ENCODE assay signal across 10 cellular contexts in the genomic region with DNA sequence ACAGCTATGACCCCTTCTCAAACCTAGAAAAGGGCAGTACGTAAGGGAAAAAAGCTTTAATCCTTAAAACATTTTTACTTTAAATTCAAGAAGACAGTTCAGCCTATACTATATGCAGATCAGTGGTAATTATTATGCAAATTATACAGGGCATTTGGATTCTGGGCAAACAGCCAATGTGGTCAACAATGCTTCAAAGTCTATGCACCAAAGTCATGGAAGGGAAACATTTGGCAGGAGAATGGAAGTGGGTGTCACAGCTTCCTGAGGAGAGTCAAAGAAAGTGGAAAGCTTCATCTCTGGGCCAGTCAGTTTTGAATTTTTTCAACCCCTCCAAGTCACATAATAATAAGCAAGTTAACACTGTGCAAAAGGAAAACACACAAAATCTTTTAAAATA.
DNase-seq lines count a peak whose midpoint lies in the region; ATAC-seq, FAIRE-seq and TF ChIP-seq lines count a peak whose summit lies in the region.
"Had no signal": no experiment of that assay in that cellular context is flagged by ENCODE, and none has a peak within 500 bp of the region (broad histone marks: within the 10 kb centered on the region; RNA-seq: fewer than 3 reads in every experiment).

No MANE protein-coding gene starts in this region.

- DNase-seq in DMS79 treated with DMSO at 0.1 percent for 48 hours (lab: John Stamatoyannopoulos, UW), result peak; percentile 43
- peak; percentile 21 for DNase-seq in NAMALWA (ENCODE audit: low spot score)
- peak; percentile 88 for DNase-seq in astrocyte (ENCODE audit: low read depth)
- DNase-seq in left colon, result no peak
- no peak for DNase-seq in nephron progenitor cell
- no peak for DNase-seq in activated CD8-positive, alpha-beta memory T cell treated with anti-CD3 and anti-CD28 coated beads, Interleukin-2, amount 50 U/mL, for 48 hours
- DNase-seq in NK-92 treated with Interleukin-12 subunit alpha and Interleukin-12 subunit beta, amount 100 ng/mL, for 24 hours (lab: John Stamatoyannopoulos, UW), result no peak

- H3K27me3 ChIP-seq in astrocyte (ENCODE audit: insufficient read depth, low read length), result no peaks in the 10 kb centered on the region
- H3K27me3 ChIP-seq: gastroesophageal sphincter, neutrophil had no signal

- no peak overlapping the region for H3K9ac ChIP-seq in astrocyte (ENCODE audit: low read length)

- no peak for TF ChIP-seq CTCF in astrocyte (IDR thresholded peaks at IDR 0.05; ENCODE audit: insufficient read depth, low read depth, low read length)
- TF ChIP-seq CTCF in nephron progenitor cell (IDR thresholded peaks at IDR 0.05), result no peak

- peaks cover 17% of the 10 kb centered on the region for H4K20me1 ChIP-seq in astrocyte (ENCODE audit: insufficient read depth, low read length)

- H3K4me1 Mint-ChIP-seq in astrocyte (ENCODE audit: low read depth, unreplicated experiment) (peaks cover 14% of the 10 kb centered on the region), nephron progenitor cell (peaks cover 4% of the 10 kb centered on the region)

- no peak overlapping the region for H2AFZ ChIP-seq in astrocyte (ENCODE audit: low read depth, low read length)

- no peak overlapping the region for H3K4me3 ChIP-seq in astrocyte (ENCODE audit: insufficient read depth, low read depth, low read length)
- H3K4me3 ChIP-seq: gastroesophageal sphincter had no signal

- H3K27ac Mint-ChIP-seq in astrocyte (ENCODE audit: unreplicated experiment) (no peak overlapping the region), nephron progenitor cell (no peak overlapping the region)

- H3K36me3 Mint-ChIP-seq in astrocyte (ENCODE audit: low read depth, unreplicated experiment) (peaks cover 2% of the 10 kb centered on the region), nephron progenitor cell (ENCODE audit: low read depth) (peaks cover 19% of the 10 kb centered on the region)

- no peak overlapping the region for H3K4me2 ChIP-seq in astrocyte (ENCODE audit: low read length)

- ATAC-seq in left colon (peak; percentile 42), GM19035 (IDR thresholded peaks at IDR 0.05; ENCODE audit: unreplicated experiment) (no peak)
- ATAC-seq: gastroesophageal sphincter had no signal

- H3K4me3 Mint-ChIP-seq in astrocyte (ENCODE audit: unreplicated experiment) (no peak overlapping the region), nephron progenitor cell (no peak overlapping the region)

- peaks cover 8% of the 10 kb centered on the region for H3K4me1 ChIP-seq in astrocyte (ENCODE audit: insufficient read depth, low read length)

- H3K9me3 ChIP-seq in astrocyte (ENCODE audit: insufficient read depth, low read depth, low read length), result no peaks in the 10 kb centered on the region
- H3K9me3 ChIP-seq: gastroesophageal sphincter, neutrophil had no signal

- H3K9me3 Mint-ChIP-seq in astrocyte (ENCODE audit: unreplicated experiment), result no peaks in the 10 kb centered on the region
- H3K9me3 Mint-ChIP-seq in nephron progenitor cell, result no peaks in the 10 kb centered on the region

- H3K36me3 ChIP-seq in astrocyte (ENCODE audit: insufficient read depth, low read length), result no peaks in the 10 kb centered on the region
- H3K36me3 ChIP-seq: gastroesophageal sphincter had no signal

- H3K27ac ChIP-seq in astrocyte (ENCODE audit: low read depth, low read length), result no peak overlapping the region
- H3K27ac ChIP-seq: gastroesophageal sphincter had no signal

- intact Hi-C loops in left colon (cut with DNase I, micrococcal nuclease), result no loop called here

- H3K79me2 ChIP-seq in astrocyte (ENCODE audit: insufficient read depth, low read length), result peaks cover 30% of the 10 kb centered on the region

- no peaks in the 10 kb centered on the region for H3K27me3 Mint-ChIP-seq in astrocyte (ENCODE audit: low read depth, unreplicated experiment)
- H3K27me3 Mint-ChIP-seq in nephron progenitor cell (ENCODE audit: low read depth, poor library complexity), result no peaks in the 10 kb centered on the region

- FAIRE-seq in astrocyte (lab: Jason Lieb, UNC), result peak; percentile 55

Comparison
In these comparisons a context has a peak if more than half of its experiments do, and no peak if none do; other contexts are left out.
1. DNase-seq: peak in DMS79 treated with DMSO at 0.1 percent for 48 hours (single experiment), NAMALWA (single experiment) and astrocyte (single experiment); none in left colon (0 of 2), nephron progenitor cell (single experiment), activated CD8-positive, alpha-beta memory T cell treated with anti-CD3 and anti-CD28 coated beads, Interleukin-2, amount 50 U/mL, for 48 hours (single experiment) and NK-92 treated with Interleukin-12 subunit alpha and Interleukin-12 subunit beta, amount 100 ng/mL, for 24 hours (single experiment).